In genomic region chr2:113465770-113466169, GRCh38 we compare ENCODE assay signal across 5 cellular contexts. TPM values are rescaled to one million over a fixed set of nuclear protein-coding genes. Genes with fewer than 3 reads are reported as not detected.
"Had no signal": no experiment of that assay in that cellular context is flagged by ENCODE, and none has a peak within 500 bp of the region (broad histone marks: within the 10 kb centered on the region; RNA-seq: fewer than 3 reads in every experiment).

No MANE protein-coding gene starts in this region.

RNA-seq across cellular contexts. Expression of gene FOXD4L1, which starts 32.7 kb away (rescaled TPM):
- total RNA-seq: GM23248, H4, H7, HT-29, IMR-90 had no signal
- polyA plus RNA-seq: GM23248, IMR-90 had no signal
